Comparison of ENCODE assay signal across 15 cellular contexts in genomic region chr2:63862802-63863201, GRCh38. TPM values are rescaled to one million over a fixed set of nuclear protein-coding genes. Genes with fewer than 3 reads are reported as not detected.
A peak's percentile ranks its signal among the peaks of the same experiment; 100 is the strongest.
DNase-seq lines count a peak whose midpoint lies in the region; ATAC-seq and TF ChIP-seq lines count a peak whose summit lies in the region.
"Had no signal": no experiment of that assay in that cellular context is flagged by ENCODE, and none has a peak within 500 bp of the region (broad histone marks: within the 10 kb centered on the region; RNA-seq: fewer than 3 reads in every experiment).

No MANE protein-coding gene starts in this region.

- WGBS in hepatocyte (ENCODE audit: low lambda C conversion rate, missing lambda C conversion rate) = 52% methylated on average over 1 of the region's 1 CpG

- H3K4me1 Mint-ChIP-seq in activated naive CD4-positive, alpha-beta T cell treated with anti-CD3 and anti-CD28 coated beads for 36 hours (ENCODE audit: low read depth) = peaks cover 44% of the 10 kb centered on the region
- peaks cover 41% of the 10 kb centered on the region for H3K4me1 Mint-ChIP-seq in activated naive CD4-positive, alpha-beta T cell treated with anti-CD3 and anti-CD28 coated beads, Interleukin-2, amount 10 ng/mL, durations not matched to agents 7 days and 5 days
- peaks cover 55% of the 10 kb centered on the region for H3K4me1 Mint-ChIP-seq in activated T-helper 2 cell treated with anti-CD3 and anti-CD28 coated beads, Interferon-gamma antibody, Interleukin-2, Interleukin-4, amounts not matched to agents 10 μg/mL and 5 μg/mL and 100 μg/mL, durations not matched to agents 14 hours and 24 hours and 36 hours (ENCODE audit: low read depth)
- H3K4me1 Mint-ChIP-seq in stimulated activated naive CD8-positive, alpha-beta T cell treated with anti-CD3 and anti-CD28 coated beads, Interleukin-15, Interleukin-2, amounts not matched to agents 100 ng/mL and 50 ng/mL, for 24 hours (ENCODE audit: low read depth) = peaks cover 52% of the 10 kb centered on the region
- H3K4me1 Mint-ChIP-seq: nephron had no signal

- H4K20me1 ChIP-seq in hepatocyte (ENCODE audit: insufficient read depth, poor library complexity, severe bottlenecking) = no peaks in the 10 kb centered on the region

- no peaks in the 10 kb centered on the region for H3K27me3 Mint-ChIP-seq in activated naive CD4-positive, alpha-beta T cell treated with anti-CD3 and anti-CD28 coated beads for 36 hours (ENCODE audit: low read depth)
- H3K27me3 Mint-ChIP-seq in activated naive CD4-positive, alpha-beta T cell treated with anti-CD3 and anti-CD28 coated beads, Interleukin-2, amount 10 ng/mL, durations not matched to agents 7 days and 5 days = no peaks in the 10 kb centered on the region
- H3K27me3 Mint-ChIP-seq in activated T-helper 2 cell treated with anti-CD3 and anti-CD28 coated beads, Interferon-gamma antibody, Interleukin-2, Interleukin-4, amounts not matched to agents 10 μg/mL and 5 μg/mL and 100 μg/mL, durations not matched to agents 14 hours and 24 hours and 36 hours (ENCODE audit: low read depth) = no peaks in the 10 kb centered on the region
- H3K27me3 Mint-ChIP-seq in stimulated activated naive CD8-positive, alpha-beta T cell treated with anti-CD3 and anti-CD28 coated beads, Interleukin-15, Interleukin-2, amounts not matched to agents 100 ng/mL and 50 ng/mL, for 24 hours = no peaks in the 10 kb centered on the region

- H3K9me2 ChIP-seq in hepatocyte (replicated peaks; ENCODE audit: insufficient read depth) = no peaks in the 10 kb centered on the region

- H3K36me3 Mint-ChIP-seq in activated naive CD4-positive, alpha-beta T cell treated with anti-CD3 and anti-CD28 coated beads for 36 hours (ENCODE audit: low read depth) = peaks cover 16% of the 10 kb centered on the region
- peaks cover 56% of the 10 kb centered on the region for H3K36me3 Mint-ChIP-seq in activated naive CD4-positive, alpha-beta T cell treated with anti-CD3 and anti-CD28 coated beads, Interleukin-2, amount 10 ng/mL, durations not matched to agents 7 days and 5 days
- H3K36me3 Mint-ChIP-seq in activated T-helper 2 cell treated with anti-CD3 and anti-CD28 coated beads, Interferon-gamma antibody, Interleukin-2, Interleukin-4, amounts not matched to agents 10 μg/mL and 5 μg/mL and 100 μg/mL, durations not matched to agents 14 hours and 24 hours and 36 hours (ENCODE audit: low read depth) = peaks cover 70% of the 10 kb centered on the region
- peaks cover 55% of the 10 kb centered on the region for H3K36me3 Mint-ChIP-seq in stimulated activated naive CD8-positive, alpha-beta T cell treated with anti-CD3 and anti-CD28 coated beads, Interleukin-15, Interleukin-2, amounts not matched to agents 100 ng/mL and 50 ng/mL, for 24 hours (ENCODE audit: low read depth)

- TF ChIP-seq CTCF in hepatocyte (IDR thresholded peaks at IDR 0.05; ENCODE audit: poor library complexity) = no peak

- H3K4me3 Mint-ChIP-seq in activated naive CD4-positive, alpha-beta T cell treated with anti-CD3 and anti-CD28 coated beads for 36 hours = no peak overlapping the region
- no peak overlapping the region for H3K4me3 Mint-ChIP-seq in activated naive CD4-positive, alpha-beta T cell treated with anti-CD3 and anti-CD28 coated beads, Interleukin-2, amount 10 ng/mL, durations not matched to agents 7 days and 5 days
- H3K4me3 Mint-ChIP-seq in activated T-helper 2 cell treated with anti-CD3 and anti-CD28 coated beads, Interferon-gamma antibody, Interleukin-2, Interleukin-4, amounts not matched to agents 10 μg/mL and 5 μg/mL and 100 μg/mL, durations not matched to agents 14 hours and 24 hours and 36 hours (ENCODE audit: low read depth) = no peak overlapping the region
- no peak overlapping the region for H3K4me3 Mint-ChIP-seq in stimulated activated naive CD8-positive, alpha-beta T cell treated with anti-CD3 and anti-CD28 coated beads, Interleukin-15, Interleukin-2, amounts not matched to agents 100 ng/mL and 50 ng/mL, for 24 hours
- H3K4me3 Mint-ChIP-seq: nephron had no signal

- intact Hi-C loops in activated naive CD4-positive, alpha-beta T cell treated with anti-CD3 and anti-CD28 coated beads for 36 hours (cut with micrococcal nuclease) = loop anchor here (5.0 to 10.0 kb wide), 4 partner anchors 154 to 464 kb away; partner anchors contain the start of gene VPS54
- intact Hi-C loops in activated T-helper 2 cell treated with anti-CD3 and anti-CD28 coated beads, Interferon-gamma antibody, Interleukin-2, Interleukin-4, amounts not matched to agents 10 μg/mL and 5 μg/mL and 100 μg/mL, durations not matched to agents 14 hours and 24 hours and 36 hours (cut with micrococcal nuclease) = no loop called here

- H3K36me3 ChIP-seq in hepatocyte (replicated peaks; ENCODE audit: insufficient read depth, low read depth) = no peaks in the 10 kb centered on the region

- H3K4me2 ChIP-seq in hepatocyte = no peak overlapping the region

- H3K27ac Mint-ChIP-seq in activated naive CD4-positive, alpha-beta T cell treated with anti-CD3 and anti-CD28 coated beads for 36 hours = peak overlapping the region; percentile 58
- H3K27ac Mint-ChIP-seq in activated naive CD4-positive, alpha-beta T cell treated with anti-CD3 and anti-CD28 coated beads, Interleukin-2, amount 10 ng/mL, durations not matched to agents 7 days and 5 days = no peak overlapping the region
- H3K27ac Mint-ChIP-seq in activated T-helper 2 cell treated with anti-CD3 and anti-CD28 coated beads, Interferon-gamma antibody, Interleukin-2, Interleukin-4, amounts not matched to agents 10 μg/mL and 5 μg/mL and 100 μg/mL, durations not matched to agents 14 hours and 24 hours and 36 hours = peak overlapping the region; percentile 76
- peak overlapping the region; percentile 64 for H3K27ac Mint-ChIP-seq in stimulated activated naive CD8-positive, alpha-beta T cell treated with anti-CD3 and anti-CD28 coated beads, Interleukin-15, Interleukin-2, amounts not matched to agents 100 ng/mL and 50 ng/mL, for 24 hours
- H3K27ac Mint-ChIP-seq: nephron had no signal

- no peak overlapping the region for H3K4me3 ChIP-seq in hepatocyte
- H3K4me3 ChIP-seq: testis had no signal

- no peaks in the 10 kb centered on the region for H3K9me3 ChIP-seq in hepatocyte (ENCODE audit: low read depth)
- H3K9me3 ChIP-seq: testis had no signal

- ATAC-seq in HG03565 (IDR thresholded peaks at IDR 0.05; ENCODE audit: unreplicated experiment) = no peak

- H3K79me2 ChIP-seq in hepatocyte = peaks cover 35% of the 10 kb centered on the region

- no peaks in the 10 kb centered on the region for H3K9me3 Mint-ChIP-seq in activated naive CD4-positive, alpha-beta T cell treated with anti-CD3 and anti-CD28 coated beads for 36 hours
- H3K9me3 Mint-ChIP-seq in activated naive CD4-positive, alpha-beta T cell treated with anti-CD3 and anti-CD28 coated beads, Interleukin-2, amount 10 ng/mL, durations not matched to agents 7 days and 5 days = no peaks in the 10 kb centered on the region
- no peaks in the 10 kb centered on the region for H3K9me3 Mint-ChIP-seq in activated T-helper 2 cell treated with anti-CD3 and anti-CD28 coated beads, Interferon-gamma antibody, Interleukin-2, Interleukin-4, amounts not matched to agents 10 μg/mL and 5 μg/mL and 100 μg/mL, durations not matched to agents 14 hours and 24 hours and 36 hours
- H3K9me3 Mint-ChIP-seq in stimulated activated naive CD8-positive, alpha-beta T cell treated with anti-CD3 and anti-CD28 coated beads, Interleukin-15, Interleukin-2, amounts not matched to agents 100 ng/mL and 50 ng/mL, for 24 hours = no peaks in the 10 kb centered on the region

- no peak overlapping the region for H2AFZ ChIP-seq in hepatocyte

- no peaks in the 10 kb centered on the region for H3K27me3 ChIP-seq in hepatocyte
- H3K27me3 ChIP-seq: testis had no signal

- H3K4me1 ChIP-seq in hepatocyte (ENCODE audit: insufficient read depth) = peaks cover 24% of the 10 kb centered on the region
- H3K4me1 ChIP-seq: testis had no signal

- H3K27ac ChIP-seq in hepatocyte (peak overlapping the region; percentile 94), substantia nigra (ENCODE audit: low read depth, low read length, poor library complexity, severe bottlenecking) (no peak overlapping the region)
- H3K27ac ChIP-seq: testis had no signal

- DNase-seq in activated naive CD4-positive, alpha-beta T cell treated with anti-CD3 and anti-CD28 coated beads for 36 hours = no peak
- no peak for DNase-seq in activated naive CD4-positive, alpha-beta T cell treated with anti-CD3 and anti-CD28 coated beads, Interleukin-2, amount 10 ng/mL, durations not matched to agents 7 days and 5 days
- no peak for DNase-seq in activated T-helper 2 cell treated with anti-CD3 and anti-CD28 coated beads, Interferon-gamma antibody, Interleukin-2, Interleukin-4, amounts not matched to agents 10 μg/mL and 5 μg/mL and 100 μg/mL, durations not matched to agents 14 hours and 24 hours and 36 hours (ENCODE audit: low spot score)
- DNase-seq in hepatocyte (ENCODE audit: low spot score) = peak; percentile 76
- DNase-seq in stimulated activated naive CD4-positive, alpha-beta T cell treated with Interleukin-2 at 50 U/mL for 16 hours (lab: John Stamatoyannopoulos, UW) = no peak
- DNase-seq in substantia nigra (lab: John Stamatoyannopoulos, UW) = no peak
- DNase-seq: dermis blood vessel endothelial cell; GF-D8; GOT3; NCI-H526 treated with DMSO at 0.1 percent for 48 hours; stimulated activated CD4-positive, alpha-beta T cell treated with anti-CD3 and anti-CD28 coated beads, Interleukin-1b, Interleukin-23, amount 100 ng/mL, for 48 hours; testis had no signal

- CTCF ChIA-PET in activated naive CD4-positive, alpha-beta T cell treated with anti-CD3 and anti-CD28 coated beads for 36 hours (lab: Charles Lee) = interaction anchor here (0.7 to 4.3 kb wide), 4 partner anchors 17 to 1044 kb away, joined by 3 to 33 read pairs (median 12); no protein-coding TSS in a partner anchor
- CTCF ChIA-PET in activated naive CD4-positive, alpha-beta T cell treated with anti-CD3 and anti-CD28 coated beads, Interleukin-2, amount 10 ng/mL, durations not matched to agents 7 days and 5 days (lab: Charles Lee) = interaction anchor here (0.6 to 4.4 kb wide), 5 partner anchors 162 to 728 kb away, joined by 3 to 53 read pairs (median 24); no protein-coding TSS in a partner anchor

RNA-seq across cellular contexts. Expression of gene UGP2, which starts 21.1 kb away (rescaled TPM):
- total RNA-seq in activated naive CD4-positive, alpha-beta T cell treated with anti-CD3 and anti-CD28 coated beads for 36 hours = 10 to 100 TPM; 82.2 to 93.1 TPM
- 90.8 and 91.2 TPM in 2 replicates for total RNA-seq in activated T-helper 2 cell treated with anti-CD3 and anti-CD28 coated beads, Interferon-gamma antibody, Interleukin-2, Interleukin-4, amounts not matched to agents 10 μg/mL and 5 μg/mL and 100 μg/mL, durations not matched to agents 14 hours and 24 hours and 36 hours
- 273 and 291 TPM in 2 replicates for total RNA-seq in hepatocyte
- 322 and 338 TPM in 2 replicates for polyA plus RNA-seq in hepatocyte
